ENCODE assay signal across 21 cellular contexts in genomic region chr4:53931423-53932060, GRCh38.
"Had no signal": no experiment of that assay in that cellular context is flagged by ENCODE, and none has a peak within 500 bp of the region (broad histone marks: within the 10 kb centered on the region; RNA-seq: fewer than 3 reads in every experiment).

No MANE protein-coding gene starts in this region.

- H3K4me1 Mint-ChIP-seq: activated B cell treated with CpG ODN at 0.5 μM for 24 hours; activated CD4-positive, alpha-beta T cell treated with anti-CD3 and anti-CD28 coated beads for 36 hours; activated naive CD8-positive, alpha-beta T cell treated with anti-CD3 and anti-CD28 coated beads for 36 hours; naive thymus-derived CD4-positive, alpha-beta T cell; neural progenitor cell; T-helper 17 cell had no signal

- H3K27ac Mint-ChIP-seq: activated B cell treated with CpG ODN at 0.5 μM for 24 hours; activated CD4-positive, alpha-beta T cell treated with anti-CD3 and anti-CD28 coated beads for 36 hours; activated naive CD8-positive, alpha-beta T cell treated with anti-CD3 and anti-CD28 coated beads for 36 hours; naive thymus-derived CD4-positive, alpha-beta T cell; neural progenitor cell; T-helper 17 cell had no signal

- DNase-seq: activated B cell treated with CpG ODN at 0.5 μM for 24 hours; activated CD4-positive, alpha-beta T cell treated with anti-CD3 and anti-CD28 coated beads for 36 hours; activated CD4-positive, alpha-beta T cell treated with anti-CD3 and anti-CD28 coated beads, Interleukin-2, amount 50 U/mL, for 48 hours; activated naive CD4-positive, alpha-beta T cell treated with Interleukin-2 at 50 U/mL for 16 hours; activated naive CD8-positive, alpha-beta T cell treated with anti-CD3 and anti-CD28 coated beads for 36 hours; activated T-cell treated with anti-CD3 and anti-CD28 coated beads, Interleukin-2, amount 50 U/mL, for 48 hours; amniotic stem cell; effector memory CD4-positive, alpha-beta T cell; gastrocnemius medialis; hippocampal formation; kidney glomerular epithelial cell; left ventricle myocardium inferior; naive thymus-derived CD4-positive, alpha-beta T cell; stimulated activated CD4-positive, alpha-beta T cell treated with anti-CD3 and anti-CD28 coated beads, Interleukin-2, amount 100 ng/mL, for 48 hours; stimulated activated naive CD4-positive, alpha-beta T cell; T-helper 17 cell; upper lobe of right lung had no signal

- H3K27ac ChIP-seq: gastrocnemius medialis, left ventricle myocardium inferior, neural progenitor cell, upper lobe of right lung had no signal

- H3K36me3 ChIP-seq: gastrocnemius medialis, left ventricle myocardium inferior, neural progenitor cell, thoracic aorta, upper lobe of right lung had no signal

- H3K4me3 Mint-ChIP-seq: activated B cell treated with CpG ODN at 0.5 μM for 24 hours; activated CD4-positive, alpha-beta T cell treated with anti-CD3 and anti-CD28 coated beads for 36 hours; activated naive CD8-positive, alpha-beta T cell treated with anti-CD3 and anti-CD28 coated beads for 36 hours; naive thymus-derived CD4-positive, alpha-beta T cell; neural progenitor cell; T-helper 17 cell had no signal

- H3K9me3 Mint-ChIP-seq: activated B cell treated with CpG ODN at 0.5 μM for 24 hours; activated naive CD8-positive, alpha-beta T cell treated with anti-CD3 and anti-CD28 coated beads for 36 hours had no signal

- H3K4me3 ChIP-seq: gastrocnemius medialis, left ventricle myocardium inferior, neural progenitor cell, thoracic aorta, upper lobe of right lung had no signal

- H3K27me3 ChIP-seq: gastrocnemius medialis, neural progenitor cell, upper lobe of right lung had no signal

- H3K9me3 ChIP-seq: gastrocnemius medialis, left ventricle myocardium inferior, thoracic aorta, upper lobe of right lung had no signal

- ATAC-seq: activated CD4-positive, alpha-beta T cell treated with anti-CD3 and anti-CD28 coated beads for 36 hours; esophagus mucosa; gastrocnemius medialis; naive thymus-derived CD4-positive, alpha-beta T cell; sciatic nerve; T-helper 17 cell; upper lobe of right lung had no signal

- H3K9ac ChIP-seq: neural progenitor cell had no signal

- H3K36me3 Mint-ChIP-seq: naive thymus-derived CD4-positive, alpha-beta T cell; neural progenitor cell had no signal

- H3K4me1 ChIP-seq: gastrocnemius medialis, neural progenitor cell, upper lobe of right lung had no signal
